8 cellular contexts compared by ENCODE assay signal in genomic region chr1:180632326-180633088, GRCh38.
A peak's percentile ranks its signal among the peaks of the same experiment; 100 is the strongest.
DNase-seq lines count a peak whose midpoint lies in the region; ATAC-seq and TF ChIP-seq lines count a peak whose summit lies in the region.

No MANE protein-coding gene starts in this region.

- peak; percentile 63 for DNase-seq in ELR (ENCODE audit: low read depth)
- peak in 45 of 76 experiments; percentile 12 to 80 (median 45) for DNase-seq in HUDEP-2 (lab: John Stamatoyannopoulos, UW; ENCODE audit: unreplicated experiment in 76 of 76)
- DNase-seq in astrocyte of the cerebellum (ENCODE audit: low read depth) = no peak
- DNase-seq in NCI-H1048 (lab: John Stamatoyannopoulos, UW) = no peak

- ATAC-seq in GM21447 (IDR thresholded peaks at IDR 0.05; ENCODE audit: unreplicated experiment) = peak; percentile 42

- peak overlapping the region; percentile 69 for H3K9ac ChIP-seq in SU-DHL-6 (ENCODE audit: low read length)

- peaks cover 22% of the 10 kb centered on the region; the same call in 1 of the 2 replicates for H3K79me2 ChIP-seq in SU-DHL-6 (ENCODE audit: insufficient read depth, low read length)

- no peaks in the 10 kb centered on the region for H3K9me2 ChIP-seq in SU-DHL-6 (replicated peaks; ENCODE audit: insufficient read depth, low read length)

- no peaks in the 10 kb centered on the region for H3K9me3 ChIP-seq in SU-DHL-6 (ENCODE audit: insufficient read depth, low read length)

- H3K27ac ChIP-seq in SU-DHL-6 (ENCODE audit: low read depth, low read length) = peak overlapping the region; percentile 62
- peak overlapping the region; percentile 68 to 94 (median 88) for H3K27ac ChIP-seq in skin epidermis

- H3K27me3 ChIP-seq in SU-DHL-6 (ENCODE audit: low read length) = no peaks in the 10 kb centered on the region

- H3F3A ChIP-seq in SU-DHL-6 (ENCODE audit: insufficient read depth) = no peaks in the 10 kb centered on the region

- TF ChIP-seq CTCF in SU-DHL-6 (IDR thresholded peaks at IDR 0.05; ENCODE audit: insufficient read depth, low read length, poor library complexity, severe bottlenecking) = peak; percentile 45
- peak; percentile 38 for TF ChIP-seq CTCF in astrocyte of the cerebellum (IDR thresholded peaks at IDR 0.05; ENCODE audit: low read depth, low read length, missing control alignments)

- no peaks in the 10 kb centered on the region for H4K20me1 ChIP-seq in SU-DHL-6 (ENCODE audit: low read depth, low read length)

- peak overlapping the region; percentile 84 for H3K4me2 ChIP-seq in SU-DHL-6 (ENCODE audit: low read depth, low read length, poor library complexity, severe bottlenecking)

- H3K4me3 ChIP-seq in SU-DHL-6 (ENCODE audit: insufficient read depth, low read length, poor library complexity, severe bottlenecking) (peak overlapping the region; percentile 82), astrocyte of the cerebellum (ENCODE audit: low read depth, low read length) (peak overlapping the region; percentile 86), iPS-11a (ENCODE audit: low read depth, low read length) (peak overlapping the region; percentile 93), skin epidermis (peak overlapping the region; percentile 79 to 99 (median 91))

- in situ Hi-C loops in astrocyte of the cerebellum (cut with HindIII; ENCODE audit: low sequenced_read_pairs) = no loop called here

- H2AFZ ChIP-seq in SU-DHL-6 (ENCODE audit: low read depth, low read length, severe bottlenecking) = peak overlapping the region; percentile 76

- H3K36me3 ChIP-seq in SU-DHL-6 (ENCODE audit: low read length) = no peaks in the 10 kb centered on the region

Comparison
In these comparisons a context has a peak if more than half of its experiments do, and no peak if none do; other contexts are left out.
1. DNase-seq: peak in ELR (single experiment) and HUDEP-2 (45 of 76); none in astrocyte of the cerebellum (single experiment) and NCI-H1048 (single experiment).
2. Peak in every context shown above with its lines, with median percentiles within 50 percentile points of each other: H3K4me3 ChIP-seq.